In genomic region chr5:34684980-34685352, GRCh38 we compare ENCODE assay signal across 2 cellular contexts.
TF ChIP-seq lines count a peak whose summit lies in the region.

No MANE protein-coding gene starts in this region.

TF ChIP-seq in SK-N-SH, 30 proteins besides CTCF, POLR2A, EP300 and RAD21 (continued from another document):
- TF ChIP-seq EZH2phosphoT487 (IDR thresholded peaks at IDR 0.05; ENCODE audit: borderline replicate concordance, low read depth): no peak

TF ChIP-seq in SK-N-SH treated with all-trans-retinoic acid at 6 μM for 48 hours, 23 proteins besides CTCF, POLR2A, EP300 and RAD21 (continued from another document):
- TF ChIP-seq ARNTL (CRISPR knock-in tag; IDR thresholded peaks at IDR 0.05; ENCODE audit: borderline replicate concordance, low read depth) (no peak), ZFP3 (CRISPR knock-in tag; IDR thresholded peaks at IDR 0.05) (no peak), POU6F1 (CRISPR knock-in tag; IDR thresholded peaks at IDR 0.05; ENCODE audit: borderline replicate concordance, low read depth) (no peak), BACH2 (CRISPR knock-in tag; IDR thresholded peaks at IDR 0.05; ENCODE audit: borderline replicate concordance) (no peak), TSHZ2 (CRISPR knock-in tag; IDR thresholded peaks at IDR 0.05) (no peak), ESRRG (CRISPR knock-in tag; IDR thresholded peaks at IDR 0.05) (no peak), ZNF565 (CRISPR knock-in tag; conservative IDR thresholded peaks at IDR 0.05; ENCODE audit: low read depth) (no peak), GLIS3 (CRISPR knock-in tag; IDR thresholded peaks at IDR 0.05) (no peak), TCF4 (CRISPR knock-in tag; IDR thresholded peaks at IDR 0.05; ENCODE audit: borderline replicate concordance) (no peak), SNAI2 (CRISPR knock-in tag; IDR thresholded peaks at IDR 0.05) (no peak), TOX (CRISPR knock-in tag; IDR thresholded peaks at IDR 0.05; ENCODE audit: borderline replicate concordance) (no peak), ZC3H10 (CRISPR knock-in tag; IDR thresholded peaks at IDR 0.05) (no peak), ZNF8 (CRISPR knock-in tag; IDR thresholded peaks at IDR 0.05) (no peak)
